In the genomic region with DNA sequence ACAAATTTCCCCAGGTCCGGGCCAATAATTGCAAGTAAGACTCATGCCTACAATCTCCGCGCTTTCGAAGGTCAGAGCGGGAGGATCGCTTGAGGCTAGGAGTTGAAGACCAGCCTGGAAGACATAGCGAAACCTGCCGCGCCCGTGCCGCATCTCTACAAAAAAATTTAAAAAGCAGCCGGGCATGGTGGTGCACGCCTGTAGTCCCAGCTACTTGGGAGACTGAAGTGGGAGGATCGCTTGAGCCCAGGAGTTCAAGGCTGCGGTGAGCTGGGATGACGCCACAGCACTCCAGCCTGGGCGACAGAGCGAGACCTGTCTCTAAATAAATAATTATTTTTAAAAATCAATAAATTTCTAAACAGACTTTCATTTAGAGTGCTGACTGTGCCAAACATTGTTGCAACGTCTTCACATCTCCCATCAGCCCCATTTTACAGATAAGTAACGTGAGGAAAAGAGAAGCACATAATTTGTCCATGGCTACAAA, we compare ENCODE assay signal across 8 cellular contexts. TPM values are rescaled to one million over a fixed set of nuclear protein-coding genes. Genes with fewer than 3 reads are reported as not detected.
DNase-seq lines count a peak whose midpoint lies in the region; ATAC-seq and TF ChIP-seq lines count a peak whose summit lies in the region.

No MANE protein-coding gene starts in this region.

- H3K4me3 ChIP-seq in BLaER1 (peak overlapping the region; percentile 70), adipocyte (ENCODE audit: low read length) (peak overlapping the region; percentile 91), left lung (peak overlapping the region; percentile 71 to 88), tibial nerve (peak overlapping the region; percentile 51 to 95 (median 80))

- H3K4me1 ChIP-seq in BLaER1: peaks cover 6% of the 10 kb centered on the region; the same call in 1 of the 2 replicates
- no peaks in the 10 kb centered on the region for H3K4me1 ChIP-seq in adipocyte (ENCODE audit: control insufficient read depth, insufficient read depth, low read length)
- H3K4me1 ChIP-seq in left lung: peaks cover 0 to 12% of the 10 kb centered on the region in 2 donors
- H3K4me1 ChIP-seq in tibial nerve: peaks cover 0 to 12% (median 6%) of the 10 kb centered on the region in 4 donors

- no peak overlapping the region for H3K9ac ChIP-seq in BLaER1
- H3K9ac ChIP-seq in adipocyte (ENCODE audit: low read length): peak overlapping the region; percentile 83

- DNase-seq in adipocyte (ENCODE audit: low read depth): no peak
- DNase-seq in left lung: peak in 1 of 2 donors; percentile 57
- no peak for DNase-seq in tibial nerve (ENCODE audit: low spot score in 2 of 2)
- DNase-seq in ecto neural progenitor cell (ENCODE audit: low spot score): no peak
- no peak for DNase-seq in NCI-H69 (lab: John Stamatoyannopoulos, UW)
- DNase-seq in G401 (ENCODE audit: low spot score): no peak

- in situ Hi-C loops in G401 (cut with HindIII; ENCODE audit: low sequenced_read_pairs): no loop called here

- H4K20me1 ChIP-seq in BLaER1: no peaks in the 10 kb centered on the region

- TF ChIP-seq CTCF in left lung (IDR thresholded peaks at IDR 0.05) (no peak), tibial nerve (IDR thresholded peaks at IDR 0.05) (no peak)

- H3K27ac ChIP-seq in BLaER1: no peak overlapping the region
- H3K27ac ChIP-seq in left lung: no peak overlapping the region
- peak overlapping the region in 1 of 4 donors; percentile 83 for H3K27ac ChIP-seq in tibial nerve

- H3K4me2 ChIP-seq in BLaER1: peak overlapping the region; percentile 75

- H3K36me3 ChIP-seq in BLaER1 (no peaks in the 10 kb centered on the region), adipocyte (ENCODE audit: control insufficient read depth, insufficient read depth, low read length, severe bottlenecking) (no peaks in the 10 kb centered on the region), left lung (no peaks in the 10 kb centered on the region), tibial nerve (no peaks in the 10 kb centered on the region)

- intact Hi-C loops in left lung (cut with DNase I): no loop called here

- TF ChIP-seq EP300 in tibial nerve (IDR thresholded peaks at IDR 0.05): no peak

- no peak for TF ChIP-seq POLR2A in tibial nerve (IDR thresholded peaks at IDR 0.05)

- 16 to 19% methylated on average over 20 of the region's 20 CpGs for WGBS in tibial nerve, 2 donors

- H3K9me3 ChIP-seq in BLaER1: peaks cover 47% of the 10 kb centered on the region
- H3K9me3 ChIP-seq in adipocyte (ENCODE audit: control insufficient read depth, low read length): peaks cover 14% of the 10 kb centered on the region
- H3K9me3 ChIP-seq in left lung: peaks cover 0 to 12% of the 10 kb centered on the region in 2 donors
- H3K9me3 ChIP-seq in tibial nerve: peaks cover 0 to 6% (median 0%) of the 10 kb centered on the region in 4 donors

- ATAC-seq in HG02588 (IDR thresholded peaks at IDR 0.05; ENCODE audit: unreplicated experiment) (peak; percentile 9), left lung (peak; percentile 47)

- peaks cover 30% of the 10 kb centered on the region for H3K27me3 ChIP-seq in BLaER1
- no peaks in the 10 kb centered on the region for H3K27me3 ChIP-seq in adipocyte (replicated peaks; ENCODE audit: control insufficient read depth, insufficient read depth, low read length)
- H3K27me3 ChIP-seq in left lung: peaks cover 0 to 15% of the 10 kb centered on the region in 2 donors
- H3K27me3 ChIP-seq in tibial nerve: no peaks in the 10 kb centered on the region

RNA-seq across cellular contexts. Expression of a gene that starts 0.5 kb away (rescaled TPM):
- total RNA-seq in left lung (1 to 10 TPM in 1 of 2 donors, under 1 TPM in 1; 0.70 to 7.4 TPM), tibial nerve (1 to 10 TPM in 3 of 4 donors, under 1 TPM in 1; 0.30 to 4.3 (median 2.5) TPM)
- 0.58 and 4.6 TPM in 2 replicates for total RNA-seq in G401 (2014; rRNA removed; shearing (Covaris generic))

RNA-seq across cellular contexts. Expression of a gene that starts 22.0 kb away (rescaled TPM):
- 100 to 1,000 TPM; 106 to 157 TPM for total RNA-seq in left lung
- total RNA-seq in tibial nerve: 10 to 100 TPM; 51.6 to 84.6 (median 68.1) TPM
- 142 and 176 TPM in 2 replicates for total RNA-seq in G401 (2014; rRNA removed; shearing (Covaris generic))

RNA-seq across cellular contexts. Expression of a gene that starts 36.3 kb away (rescaled TPM):
- 10 to 100 TPM in 1 of 2 donors, 1 to 10 TPM in 1; 9.5 to 13.4 TPM for total RNA-seq in left lung
- total RNA-seq in tibial nerve: 1 to 10 TPM in 2 of 4 donors, under 1 TPM in 2; 0.30 to 1.7 (median 1.0) TPM
- total RNA-seq in G401 (2014; rRNA removed; shearing (Covaris generic)): 16.6 and 37.4 TPM in 2 replicates
